ENCODE assay signal across 26 cellular contexts in genomic region chr4:55272102-55272501, GRCh38.
"Had no signal": no experiment of that assay in that cellular context is flagged by ENCODE, and none has a peak within 500 bp of the region (broad histone marks: within the 10 kb centered on the region; RNA-seq: fewer than 3 reads in every experiment).

No MANE protein-coding gene starts in this region.

- H3K27ac ChIP-seq: hepatocyte, left ventricle myocardium inferior, pancreas, prostate gland, sigmoid colon, spleen, stomach, testis, thyroid gland, transverse colon, upper lobe of left lung, vagina had no signal

- H3K27ac Mint-ChIP-seq: mesothelial cell of epicardium; naive thymus-derived CD4-positive, alpha-beta T cell; natural killer cell treated with Interleukin-12 subunit alpha and Interleukin-12 subunit beta and Interleukin-15 and Interleukin-18, amount 100 ng/mL, for 72 hours; stimulated activated memory B cell treated with anti-CD40 and anti-IgM and Interleukin-4, amounts not matched to agents 10 μg/mL and 1 μg/mL and 100 μg/mL, for 72 hours had no signal

- H3K27me3 ChIP-seq: hepatocyte, pancreas, sigmoid colon, stomach, testis, thyroid gland, transverse colon, upper lobe of left lung, vagina had no signal

- H3K4me3 ChIP-seq: hepatocyte, left ventricle myocardium inferior, lung, pancreas, prostate gland, sigmoid colon, spleen, stomach, testis, thyroid gland, transverse colon, upper lobe of left lung, vagina had no signal

- ATAC-seq: naive thymus-derived CD4-positive, alpha-beta T cell; natural killer cell treated with Interleukin-12 subunit alpha and Interleukin-12 subunit beta and Interleukin-15 and Interleukin-18, amount 100 ng/mL, for 72 hours; pancreas; right cardiac atrium; stimulated activated memory B cell treated with anti-CD40 and anti-IgM and Interleukin-4, amounts not matched to agents 10 μg/mL and 1 μg/mL and 100 μg/mL, for 72 hours had no signal

- H3K9me3 Mint-ChIP-seq: mesothelial cell of epicardium; natural killer cell treated with Interleukin-12 subunit alpha and Interleukin-12 subunit beta and Interleukin-15 and Interleukin-18, amount 100 ng/mL, for 72 hours; stimulated activated memory B cell treated with anti-CD40 and anti-IgM and Interleukin-4, amounts not matched to agents 10 μg/mL and 1 μg/mL and 100 μg/mL, for 72 hours had no signal

- H3K4me1 ChIP-seq: left ventricle myocardium inferior, pancreas, prostate gland, sigmoid colon, stomach, testis, thyroid gland, transverse colon, vagina had no signal

- H3K4me2 ChIP-seq: hepatocyte had no signal

- H3K36me3 ChIP-seq: left ventricle myocardium inferior, pancreas, prostate gland, sigmoid colon, spleen, stomach, thyroid gland, transverse colon, upper lobe of left lung, vagina had no signal

- H3K4me3 Mint-ChIP-seq: mesothelial cell of epicardium; naive thymus-derived CD4-positive, alpha-beta T cell; natural killer cell treated with Interleukin-12 subunit alpha and Interleukin-12 subunit beta and Interleukin-15 and Interleukin-18, amount 100 ng/mL, for 72 hours; stimulated activated memory B cell treated with anti-CD40 and anti-IgM and Interleukin-4, amounts not matched to agents 10 μg/mL and 1 μg/mL and 100 μg/mL, for 72 hours had no signal

- FAIRE-seq: pancreas, small intestine had no signal

- H2AFZ ChIP-seq: hepatocyte had no signal

- DNase-seq: islet precursor cell; left ventricle myocardium inferior; mesendoderm; naive thymus-derived CD4-positive, alpha-beta T cell; nucleus accumbens; pancreas; posterior cingulate gyrus; right cardiac atrium; sigmoid colon; small intestine; spleen; stimulated activated CD4-positive, alpha-beta T cell treated with anti-CD3 and anti-CD28 coated beads, Interleukin-4, amount 100 ng/mL, for 4 hours; stimulated activated CD8-positive, alpha-beta memory T cell treated with anti-CD3 and anti-CD28 coated beads, Interleukin-4, amount 100 ng/mL, for 48 hours; stimulated activated naive CD4-positive, alpha-beta T cell treated with Interleukin-2 at 50 U/mL for 16 hours; stomach; testis; thyroid gland; transverse colon; upper lobe of left lung had no signal

- H3K79me2 ChIP-seq: hepatocyte had no signal

- H3K36me3 Mint-ChIP-seq: mesothelial cell of epicardium; naive thymus-derived CD4-positive, alpha-beta T cell; natural killer cell treated with Interleukin-12 subunit alpha and Interleukin-12 subunit beta and Interleukin-15 and Interleukin-18, amount 100 ng/mL, for 72 hours; stimulated activated memory B cell treated with anti-CD40 and anti-IgM and Interleukin-4, amounts not matched to agents 10 μg/mL and 1 μg/mL and 100 μg/mL, for 72 hours had no signal

- H3K4me1 Mint-ChIP-seq: mesothelial cell of epicardium; naive thymus-derived CD4-positive, alpha-beta T cell; stimulated activated memory B cell treated with anti-CD40 and anti-IgM and Interleukin-4, amounts not matched to agents 10 μg/mL and 1 μg/mL and 100 μg/mL, for 72 hours had no signal

- H3K9me3 ChIP-seq: left ventricle myocardium inferior, pancreas, prostate gland, sigmoid colon, spleen, stomach, testis, thyroid gland, transverse colon, upper lobe of left lung, vagina had no signal
